Comparison of ENCODE assay signal across 24 cellular contexts in genomic region chr12:27101290-27101689, GRCh38. TPM values are rescaled to one million over a fixed set of nuclear protein-coding genes. Genes with fewer than 3 reads are reported as not detected.
DNase-seq lines count a peak whose midpoint lies in the region; ATAC-seq, FAIRE-seq and TF ChIP-seq lines count a peak whose summit lies in the region.
"Had no signal": no experiment of that assay in that cellular context is flagged by ENCODE, and none has a peak within 500 bp of the region (broad histone marks: within the 10 kb centered on the region; RNA-seq: fewer than 3 reads in every experiment).

No MANE protein-coding gene starts in this region.

- H3K9me3 Mint-ChIP-seq in HFFc6: no peaks in the 10 kb centered on the region
- H3K9me3 Mint-ChIP-seq: GM23338; T-helper 1 cell treated with Interleukin-12 subunit alpha and Interleukin-12 subunit beta and Interleukin-4 antibody, amounts not matched to agents 30 μg/mL and 1 μg/mL, for 36 hours had no signal

- H3K9ac ChIP-seq in endothelial cell of umbilical vein (replicated peaks; ENCODE audit: extremely low read depth, insufficient read depth, low read length): no peak overlapping the region
- H3K9ac ChIP-seq: BLaER1 had no signal

- H3K4me1 Mint-ChIP-seq in HFFc6 (ENCODE audit: low read depth): peaks cover 29% of the 10 kb centered on the region
- H3K4me1 Mint-ChIP-seq: CD4-positive, alpha-beta memory T cell; GM23338 had no signal

- H3K36me3 ChIP-seq in endothelial cell of umbilical vein (ENCODE audit: control insufficient read depth in 2 of 2, extremely low read depth in 1 of 2, insufficient read depth in 2 of 2, low read length in 2 of 2): no peaks in the 10 kb centered on the region
- no peaks in the 10 kb centered on the region for H3K36me3 ChIP-seq in vagina
- H3K36me3 ChIP-seq: BLaER1, MG63 had no signal

- BruUV-seq in endothelial cell of umbilical vein (replicated peaks; lab: Mats Ljungman, UMichigan): no TSS peak

- H4K20me1 ChIP-seq in endothelial cell of umbilical vein (replicated peaks; ENCODE audit: control insufficient read depth, extremely low read depth, insufficient read depth, low read length): no peaks in the 10 kb centered on the region
- H4K20me1 ChIP-seq: BLaER1 had no signal

- H2AFZ ChIP-seq in endothelial cell of umbilical vein (ENCODE audit: low read depth, low read length): no peak overlapping the region
- H2AFZ ChIP-seq: GM23338 had no signal

- FAIRE-seq in endothelial cell of umbilical vein (lab: Jason Lieb, UNC): peak; percentile 92
- FAIRE-seq: A549 had no signal

- no peaks in the 10 kb centered on the region for H3K36me3 Mint-ChIP-seq in HFFc6 (ENCODE audit: low read depth)

- H3K27me3 ChIP-seq in endothelial cell of umbilical vein (ENCODE audit: control insufficient read depth in 2 of 2, insufficient read depth in 2 of 2, low read length in 2 of 2) (no peaks in the 10 kb centered on the region), vagina (no peaks in the 10 kb centered on the region)
- H3K27me3 ChIP-seq: BLaER1, MG63 had no signal

- intact Hi-C loops in endothelial cell of umbilical vein (cut with micrococcal nuclease) (no loop called here), vagina (cut with DNase I) (no loop called here)

- H3K4me1 ChIP-seq in endothelial cell of umbilical vein (ENCODE audit: control insufficient read depth, extremely low read depth, insufficient read depth, low read length) (peaks cover 10% of the 10 kb centered on the region), vagina (no peaks in the 10 kb centered on the region)
- H3K4me1 ChIP-seq: A549, BLaER1 had no signal

- H3K27ac ChIP-seq in endothelial cell of umbilical vein (ENCODE audit: insufficient read depth, low read depth, low read length): no peak overlapping the region
- H3K27ac ChIP-seq in vagina: no peak overlapping the region
- H3K27ac ChIP-seq: A549, BLaER1 had no signal

- no peaks in the 10 kb centered on the region; the same call in 1 of the 2 replicates for H3K27me3 Mint-ChIP-seq in HFFc6 (ENCODE audit: insufficient read depth)
- H3K27me3 Mint-ChIP-seq: CD4-positive, alpha-beta memory T cell had no signal

- TF ChIP-seq CTCF in endothelial cell of umbilical vein (IDR thresholded peaks at IDR 0.05; ENCODE audit: extremely low read depth in 1 of 2, insufficient read depth in 1 of 2, low read depth in 1 of 2, low read length in 2 of 2) (no peak), HFFc6 (IDR thresholded peaks at IDR 0.05) (no peak), vagina (IDR thresholded peaks at IDR 0.05) (no peak)

- no peaks in the 10 kb centered on the region for H3K79me2 ChIP-seq in endothelial cell of umbilical vein (ENCODE audit: control insufficient read depth, insufficient read depth, low read length)

- H3K4me2 ChIP-seq in endothelial cell of umbilical vein (ENCODE audit: insufficient read depth, low read length): peak overlapping the region; percentile 39
- H3K4me2 ChIP-seq: A549, BLaER1, GM23338 had no signal

- POLR2A ChIA-PET in endothelial cell of umbilical vein (lab: Charles Lee): no interaction called here

- TF ChIP-seq POLR2A in endothelial cell of umbilical vein (IDR thresholded peaks at IDR 0.05; ENCODE audit: low read depth, low read length) (no peak), vagina (IDR thresholded peaks at IDR 0.05) (no peak)

- no peak overlapping the region for H3K27ac Mint-ChIP-seq in HFFc6
- H3K27ac Mint-ChIP-seq: CD4-positive, alpha-beta memory T cell; GM23338; T-helper 1 cell treated with Interleukin-12 subunit alpha and Interleukin-12 subunit beta and Interleukin-4 antibody, amounts not matched to agents 30 μg/mL and 1 μg/mL, for 36 hours had no signal

- CTCF ChIA-PET in endothelial cell of umbilical vein (lab: Charles Lee): interaction anchor here (0.6 kb wide), 1 partner anchor 205 kb away, joined by 3 read pairs; no protein-coding TSS in a partner anchor

- no peak overlapping the region for H3K4me3 ChIP-seq in endothelial cell of umbilical vein (replicated peaks in 1 of 3; ENCODE audit: insufficient read depth in 1 of 3, low read depth in 1 of 3, low read length in 3 of 3)
- no peak overlapping the region for H3K4me3 ChIP-seq in vagina
- H3K4me3 ChIP-seq: A549, BLaER1, GM23338, MG63 had no signal

- H3K4me3 Mint-ChIP-seq in HFFc6: no peak overlapping the region
- H3K4me3 Mint-ChIP-seq: CD4-positive, alpha-beta memory T cell; GM23338; T-helper 1 cell treated with Interleukin-12 subunit alpha and Interleukin-12 subunit beta and Interleukin-4 antibody, amounts not matched to agents 30 μg/mL and 1 μg/mL, for 36 hours had no signal

- DNase-seq in Daoy (ENCODE audit: low read depth): peak; percentile 28
- peak; percentile 18 for DNase-seq in HCEC 1CT
- DNase-seq in NCI-H226: peak; percentile 66
- DNase-seq in endothelial cell of umbilical vein (ENCODE audit: low read depth, low spot score): peak; percentile 28
- no peak for DNase-seq in D341Med (ENCODE audit: low spot score)
- no peak for DNase-seq in HFFc6
- no peak for DNase-seq in vagina (ENCODE audit: extremely low spot score in 2 of 2)
- DNase-seq: CD4-positive, alpha-beta memory T cell; DMS53; KBM-7; MG63; NCI-H1092; NCI-H146; NCI-H2081 treated with DMSO at 0.1 percent for 48 hours; NCI-H510A treated with DMSO at 0.1 percent for 48 hours; NCI-H774; SIG-M5 had no signal

- no peak for ATAC-seq in GM19395 (IDR thresholded peaks at IDR 0.05; ENCODE audit: unreplicated experiment)
- ATAC-seq: A549, GM23338 had no signal

- dilution Hi-C loops in endothelial cell of umbilical vein (cut with MboI; ENCODE audit: extremely low pct_ligation_motif_present, low sequenced_read_pairs): no loop called here

- H3K9me3 ChIP-seq in endothelial cell of umbilical vein (replicated peaks; ENCODE audit: control insufficient read depth, insufficient read depth, low read length) (no peaks in the 10 kb centered on the region), vagina (no peaks in the 10 kb centered on the region)
- H3K9me3 ChIP-seq: A549, BLaER1, MG63 had no signal

- no peaks in the 10 kb centered on the region for H3K9me1 ChIP-seq in endothelial cell of umbilical vein (replicated peaks; ENCODE audit: control insufficient read depth, extremely low read depth, insufficient read depth, low read length)

TF ChIP-seq in endothelial cell of umbilical vein, 7 proteins besides CTCF, POLR2A, EP300 and RAD21:
- TF ChIP-seq POLR2AphosphoS5 (IDR thresholded peaks at IDR 0.05; ENCODE audit: insufficient read depth, low read depth, low read length) (no peak), FOS (IDR thresholded peaks at IDR 0.05; ENCODE audit: borderline replicate concordance, insufficient read depth, low read length) (peak; percentile 91), JUN (IDR thresholded peaks at IDR 0.05; ENCODE audit: borderline replicate concordance, insufficient read depth, insufficient read length, low read depth) (peak; percentile 66)

RNA-seq across cellular contexts. Expression of gene C12orf71, which starts 18.9 kb away (rescaled TPM):
- total RNA-seq in Daoy (2014; rRNA removed; shearing (Covaris generic)): not detected in 2 replicates
- not detected in 2 replicates for total RNA-seq in endothelial cell of umbilical vein
- not detected in 2 replicates for polyA plus RNA-seq in endothelial cell of umbilical vein
- not detected in 2 replicates for polyA plus RNA-seq in endothelial cell of umbilical vein (2011; cell fraction: cytosol; rRNA removed)
- not detected in 2 replicates for polyA plus RNA-seq in endothelial cell of umbilical vein (2011; cell fraction: nucleus; rRNA removed)
- not detected in 2 replicates for polyA plus RNA-seq in endothelial cell of umbilical vein (2012)
- polyA minus RNA-seq in endothelial cell of umbilical vein: not detected in 2 replicates
- not detected for polyA minus RNA-seq in endothelial cell of umbilical vein (2011; cell fraction: cytosol; rRNA and poly(A)+ RNA removed)
- not detected in 2 replicates for polyA minus RNA-seq in endothelial cell of umbilical vein (2011; cell fraction: nucleus; rRNA and poly(A)+ RNA removed)
- not detected for total RNA-seq in HFFc6 (2021; fragmentation: NEBNext Ultra II Directional; extraction: Animal tissue kit (Norgen Biotek cat#: 25700))
- not detected for total RNA-seq in vagina
- total RNA-seq: CD4-positive, alpha-beta memory T cell; GM23338; OCI-LY7; RPMI7951 had no signal
- polyA plus RNA-seq: A549; CD4-positive, alpha-beta memory T cell; GM23338 had no signal

Comparison
In these comparisons a context has a peak if more than half of its experiments do, and no peak if none do; other contexts are left out.
1. DNase-seq: peak in Daoy (single experiment), HCEC 1CT (single experiment), NCI-H226 (single experiment) and endothelial cell of umbilical vein (single experiment); none in D341Med (single experiment), HFFc6 (single experiment) and vagina (0 of 2).